ENCODE assay signal across 1 cellular context in genomic region chr17:57413848-57414651, GRCh38.
TF ChIP-seq lines count a peak whose summit lies in the region.

No MANE protein-coding gene starts in this region.

TF ChIP-seq in HepG2, 621 proteins besides CTCF, POLR2A, EP300 and RAD21 (continued from another document and continues in another):
- TF ChIP-seq PAXIP1 (CRISPR knock-in tag; conservative IDR thresholded peaks at IDR 0.05) (peak; percentile 97), ZBTB49 (CRISPR knock-in tag; IDR thresholded peaks at IDR 0.05; ENCODE audit: borderline replicate concordance) (no peak), SNRNP70 (IDR thresholded peaks at IDR 0.05; ENCODE audit: low read depth, low read length) (no peak), ZBTB44 (CRISPR knock-in tag; IDR thresholded peaks at IDR 0.05) (no peak), ZBTB4 (CRISPR knock-in tag; IDR thresholded peaks at IDR 0.05; ENCODE audit: borderline replicate concordance) (peak; percentile 98), GFI1 (CRISPR knock-in tag; IDR thresholded peaks at IDR 0.05; ENCODE audit: borderline replicate concordance) (peak; percentile 92), ZNF441 (CRISPR knock-in tag; IDR thresholded peaks at IDR 0.05; ENCODE audit: borderline replicate concordance) (peak; percentile 91), PHB2 (IDR thresholded peaks at IDR 0.05; ENCODE audit: partially characterized antibody) (no peak), ZSCAN20 (CRISPR knock-in tag; IDR thresholded peaks at IDR 0.05; ENCODE audit: borderline replicate concordance) (no peak), ZKSCAN5 (CRISPR knock-in tag; IDR thresholded peaks at IDR 0.05) (no peak), CREB3 (CRISPR knock-in tag; IDR thresholded peaks at IDR 0.05) (no peak), KDM5A (IDR thresholded peaks at IDR 0.05; ENCODE audit: borderline replicate concordance, low read length) (peak; percentile 34; the same call in 1 of the 2 replicates), ZNF615 (CRISPR knock-in tag; IDR thresholded peaks at IDR 0.05; ENCODE audit: borderline replicate concordance) (peak; percentile 66; the same call in 1 of the 2 replicates), ZNF557 (CRISPR knock-in tag; IDR thresholded peaks at IDR 0.05) (no peak), ZNF564 (CRISPR knock-in tag; IDR thresholded peaks at IDR 0.05) (peak; percentile 69), SPEN (CRISPR knock-in tag; IDR thresholded peaks at IDR 0.05; ENCODE audit: low read depth) (peak; percentile 64; the same call in 1 of the 2 replicates), CENPT (CRISPR knock-in tag; IDR thresholded peaks at IDR 0.05; ENCODE audit: low read depth) (no peak), KDM5B (CRISPR knock-in tag; IDR thresholded peaks at IDR 0.05; ENCODE audit: borderline replicate concordance) (0 out of 2 replicates have a peak, but pooled peaks have one; percentile 49), MXD4 (CRISPR knock-in tag; IDR thresholded peaks at IDR 0.05) (peak; percentile 68; the same call in 1 of the 2 replicates), ZNF713 (CRISPR knock-in tag; IDR thresholded peaks at IDR 0.05) (no peak), ZNF275 (CRISPR knock-in tag; IDR thresholded peaks at IDR 0.05; ENCODE audit: borderline replicate concordance) (no peak; the same call in 1 of the 2 replicates), DPF2 (CRISPR knock-in tag; IDR thresholded peaks at IDR 0.05; ENCODE audit: borderline replicate concordance, low read depth) (peak; percentile 97), RFXANK (CRISPR knock-in tag; IDR thresholded peaks at IDR 0.05) (no peak), DR1 (CRISPR knock-in tag; IDR thresholded peaks at IDR 0.05) (no peak), SIN3B (IDR thresholded peaks at IDR 0.05; ENCODE audit: low read length) (no peak), GMEB1 (CRISPR knock-in tag; IDR thresholded peaks at IDR 0.05; ENCODE audit: borderline replicate concordance) (peak; percentile 43; the same call in 1 of the 2 replicates), TOPORS (CRISPR knock-in tag; IDR thresholded peaks at IDR 0.05) (0 out of 2 replicates have a peak, but pooled peaks have one; percentile 34), FIP1L1 (IDR thresholded peaks at IDR 0.05; ENCODE audit: borderline replicate concordance, insufficient read depth, low read depth, low read length) (no peak), ZNF772 (CRISPR knock-in tag; IDR thresholded peaks at IDR 0.05) (0 out of 2 replicates have a peak, but pooled peaks have one; percentile 15), ZNF232 (CRISPR knock-in tag; IDR thresholded peaks at IDR 0.05; ENCODE audit: borderline replicate concordance) (no peak; the same call in 1 of the 2 replicates), ZNF574 (CRISPR knock-in tag; IDR thresholded peaks at IDR 0.05) (peak; percentile 75), ZNF792 (CRISPR knock-in tag; IDR thresholded peaks at IDR 0.05) (peak; percentile 97), ZNF513 (CRISPR knock-in tag; conservative IDR thresholded peaks at IDR 0.05) (0 out of 2 replicates have a peak, but pooled peaks have one; percentile 55), ZNF333 (CRISPR knock-in tag; IDR thresholded peaks at IDR 0.05; ENCODE audit: borderline replicate concordance) (no peak), PHF5A (CRISPR knock-in tag; IDR thresholded peaks at IDR 0.05; ENCODE audit: low read depth, unreplicated experiment) (peak; percentile 45), JDP2 (CRISPR knock-in tag; IDR thresholded peaks at IDR 0.05; ENCODE audit: borderline replicate concordance) (no peak), CHD2 (IDR thresholded peaks at IDR 0.05; ENCODE audit: low read depth, low read length) (no peak), CC2D1A (CRISPR knock-in tag; IDR thresholded peaks at IDR 0.05) (no peak), STAT5B (CRISPR knock-in tag; IDR thresholded peaks at IDR 0.05) (no peak)
